21 cellular contexts compared by ENCODE assay signal in genomic region chr17:37261286-37261685, GRCh38.
DNase-seq lines count a peak whose midpoint lies in the region; ATAC-seq and TF ChIP-seq lines count a peak whose summit lies in the region.
"Had no signal": no experiment of that assay in that cellular context is flagged by ENCODE, and none has a peak within 500 bp of the region (broad histone marks: within the 10 kb centered on the region; RNA-seq: fewer than 3 reads in every experiment).

No MANE protein-coding gene starts in this region.

- peaks cover 82% of the 10 kb centered on the region for H3K36me3 Mint-ChIP-seq in stimulated activated effector memory CD8-positive, alpha-beta T cell treated with anti-CD3 and anti-CD28 coated beads, Interleukin-12 subunit alpha, Interleukin-12 subunit beta, amount 100 ng/mL, for 72 hours

- no peak for ATAC-seq in stimulated activated effector memory CD8-positive, alpha-beta T cell treated with anti-CD3 and anti-CD28 coated beads, Interleukin-12 subunit alpha, Interleukin-12 subunit beta, amount 100 ng/mL, for 72 hours

- no peaks in the 10 kb centered on the region; the same call in 1 of the 2 replicates for H3K9me3 ChIP-seq in HEK293 (ENCODE audit: control insufficient read depth, insufficient read depth, low read depth, low read length)

- TF ChIP-seq CTCF in AG10803 (conservative IDR thresholded peaks at IDR 0.05; ENCODE audit: low read length) (no peak), HEK293 (tag by site-specific recombination; IDR thresholded peaks at IDR 0.05) (no peak)

- CTCF ChIA-PET in HEK293 (lab: Yijun Ruan, JAX), result interaction anchor here (0.6 to 1.6 kb wide), 2 partner anchors 44 to 112 kb away, joined by 4 to 6 read pairs; no protein-coding TSS in a partner anchor

- POLR2A ChIA-PET in HEK293 (lab: Yijun Ruan, JAX), result no interaction called here

- no peaks in the 10 kb centered on the region for H3K4me1 Mint-ChIP-seq in stimulated activated effector memory CD8-positive, alpha-beta T cell treated with anti-CD3 and anti-CD28 coated beads, Interleukin-12 subunit alpha, Interleukin-12 subunit beta, amount 100 ng/mL, for 72 hours
- H3K4me1 Mint-ChIP-seq: CD4-positive, alpha-beta memory T cell; neural crest cell had no signal

- peaks cover 3% of the 10 kb centered on the region for H3K9me3 Mint-ChIP-seq in stimulated activated effector memory CD8-positive, alpha-beta T cell treated with anti-CD3 and anti-CD28 coated beads, Interleukin-12 subunit alpha, Interleukin-12 subunit beta, amount 100 ng/mL, for 72 hours

- H3K4me3 ChIP-seq in AG10803 (ENCODE audit: low read length) (no peak overlapping the region), HEK293 (ENCODE audit: low read depth, low read length) (no peak overlapping the region)
- H3K4me3 ChIP-seq: uterus had no signal

- H3K36me3 ChIP-seq in HEK293 (ENCODE audit: control insufficient read depth in 2 of 2, insufficient read depth in 1 of 2, low read length in 2 of 2), result peaks cover 36 to 67% of the 10 kb centered on the region in 2 experiments
- H3K36me3 ChIP-seq: uterus had no signal

- H3K27ac Mint-ChIP-seq in stimulated activated effector memory CD8-positive, alpha-beta T cell treated with anti-CD3 and anti-CD28 coated beads, Interleukin-12 subunit alpha, Interleukin-12 subunit beta, amount 100 ng/mL, for 72 hours, result no peak overlapping the region
- H3K27ac Mint-ChIP-seq: CD4-positive, alpha-beta memory T cell had no signal

- H3K4me3 Mint-ChIP-seq in stimulated activated effector memory CD8-positive, alpha-beta T cell treated with anti-CD3 and anti-CD28 coated beads, Interleukin-12 subunit alpha, Interleukin-12 subunit beta, amount 100 ng/mL, for 72 hours, result no peak overlapping the region
- H3K4me3 Mint-ChIP-seq: CD4-positive, alpha-beta memory T cell; neural crest cell had no signal

- no peaks in the 10 kb centered on the region for H3K4me1 ChIP-seq in HEK293 (ENCODE audit: control insufficient read depth, insufficient read depth, low read length)
- H3K4me1 ChIP-seq: uterus had no signal

- DNase-seq in AG10803 (ENCODE audit: low read depth), result peak; percentile 72
- DNase-seq in amniotic epithelial cell (ENCODE audit: low read depth), result peak; percentile 63
- peak; percentile 49 for DNase-seq in glomerular visceral epithelial cell (ENCODE audit: extremely low spot score)
- no peak for DNase-seq in hepatic stellate cell (ENCODE audit: low spot score)
- DNase-seq in stimulated activated effector memory CD8-positive, alpha-beta T cell treated with anti-CD3 and anti-CD28 coated beads, Interleukin-12 subunit alpha, Interleukin-12 subunit beta, amount 100 ng/mL, for 72 hours (ENCODE audit: low spot score in 2 of 2), result no peak
- no peak for DNase-seq in medulla oblongata (ENCODE audit: extremely low spot score)
- DNase-seq in central memory CD4-positive, alpha-beta T cell, result no peak
- DNase-seq: activated gamma-delta T cell; amniotic stem cell; CD4-positive, alpha-beta memory T cell; DMS53; effector memory CD4-positive, alpha-beta T cell; kidney glomerular epithelial cell; NCI-H748 treated with DMSO at 0.1 percent for 48 hours; OCI-M1; SHP77 treated with DMSO at 0.1 percent for 48 hours; T-helper 1 cell; uterus had no signal

- H3K27ac ChIP-seq in HEK293 (ENCODE audit: extremely low read depth, low read depth, low read length), result no peak overlapping the region
- H3K27ac ChIP-seq: uterus, VCaP had no signal

TF ChIP-seq in HEK293, 187 proteins besides CTCF, POLR2A, EP300 and RAD21:
- TF ChIP-seq ZNF776 (tag by site-specific recombination; IDR thresholded peaks at IDR 0.05; ENCODE audit: borderline replicate concordance), result no peak
- no peak for TF ChIP-seq ZNF140 (tag by site-specific recombination; IDR thresholded peaks at IDR 0.05)
- TF ChIP-seq ZNF10 (tag by site-specific recombination; IDR thresholded peaks at IDR 0.05), result peak; percentile 47; the same call in 1 of the 2 replicates
- TF ChIP-seq, protein P1, sequence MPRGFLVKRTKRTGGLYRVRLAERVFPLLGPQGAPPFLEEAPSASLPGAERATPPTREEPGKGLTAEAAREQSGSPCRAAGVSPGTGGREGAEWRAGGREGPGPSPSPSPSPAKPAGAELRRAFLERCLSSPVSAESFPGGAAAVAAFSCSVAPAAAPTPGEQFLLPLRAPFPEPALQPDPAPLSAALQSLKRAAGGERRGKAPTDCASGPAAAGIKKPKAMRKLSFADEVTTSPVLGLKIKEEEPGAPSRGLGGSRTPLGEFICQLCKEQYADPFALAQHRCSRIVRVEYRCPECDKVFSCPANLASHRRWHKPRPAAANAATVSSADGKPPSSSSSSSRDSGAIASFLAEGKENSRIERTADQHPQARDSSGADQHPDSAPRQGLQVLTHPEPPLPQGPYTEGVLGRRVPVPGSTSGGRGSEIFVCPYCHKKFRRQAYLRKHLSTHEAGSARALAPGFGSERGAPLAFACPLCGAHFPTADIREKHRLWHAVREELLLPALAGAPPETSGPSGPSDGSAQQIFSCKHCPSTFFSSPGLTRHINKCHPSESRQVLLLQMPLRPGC (tag by site-specific recombination; IDR thresholded peaks at IDR 0.05), result no peak

Comparison
In these comparisons a context has a peak if more than half of its experiments do, and no peak if none do; other contexts are left out.
1. DNase-seq: peak in AG10803 (single experiment), amniotic epithelial cell (single experiment) and glomerular visceral epithelial cell (single experiment); none in hepatic stellate cell (single experiment), stimulated activated effector memory CD8-positive, alpha-beta T cell treated with anti-CD3 and anti-CD28 coated beads, Interleukin-12 subunit alpha, Interleukin-12 subunit beta, amount 100 ng/mL, for 72 hours (0 of 2), medulla oblongata (single experiment) and central memory CD4-positive, alpha-beta T cell (single experiment).